1 cellular context compared by ENCODE assay signal in genomic region chr2:12074126-12074883, GRCh38.
TF ChIP-seq lines count a peak whose summit lies in the region.

No MANE protein-coding gene starts in this region.

TF ChIP-seq in K562, 482 proteins besides CTCF, POLR2A, EP300 and RAD21 (continued from another document and continues in another):
- TF ChIP-seq, protein P1, sequence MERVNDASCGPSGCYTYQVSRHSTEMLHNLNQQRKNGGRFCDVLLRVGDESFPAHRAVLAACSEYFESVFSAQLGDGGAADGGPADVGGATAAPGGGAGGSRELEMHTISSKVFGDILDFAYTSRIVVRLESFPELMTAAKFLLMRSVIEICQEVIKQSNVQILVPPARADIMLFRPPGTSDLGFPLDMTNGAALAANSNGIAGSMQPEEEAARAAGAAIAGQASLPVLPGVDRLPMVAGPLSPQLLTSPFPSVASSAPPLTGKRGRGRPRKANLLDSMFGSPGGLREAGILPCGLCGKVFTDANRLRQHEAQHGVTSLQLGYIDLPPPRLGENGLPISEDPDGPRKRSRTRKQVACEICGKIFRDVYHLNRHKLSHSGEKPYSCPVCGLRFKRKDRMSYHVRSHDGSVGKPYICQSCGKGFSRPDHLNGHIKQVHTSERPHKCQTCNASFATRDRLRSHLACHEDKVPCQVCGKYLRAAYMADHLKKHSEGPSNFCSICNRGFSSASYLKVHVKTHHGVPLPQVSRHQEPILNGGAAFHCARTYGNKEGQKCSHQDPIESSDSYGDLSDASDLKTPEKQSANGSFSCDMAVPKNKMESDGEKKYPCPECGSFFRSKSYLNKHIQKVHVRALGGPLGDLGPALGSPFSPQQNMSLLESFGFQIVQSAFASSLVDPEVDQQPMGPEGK (CRISPR knock-in tag; IDR thresholded peaks at IDR 0.05; ENCODE audit: borderline replicate concordance), result no peak
- TF ChIP-seq, protein P2, sequence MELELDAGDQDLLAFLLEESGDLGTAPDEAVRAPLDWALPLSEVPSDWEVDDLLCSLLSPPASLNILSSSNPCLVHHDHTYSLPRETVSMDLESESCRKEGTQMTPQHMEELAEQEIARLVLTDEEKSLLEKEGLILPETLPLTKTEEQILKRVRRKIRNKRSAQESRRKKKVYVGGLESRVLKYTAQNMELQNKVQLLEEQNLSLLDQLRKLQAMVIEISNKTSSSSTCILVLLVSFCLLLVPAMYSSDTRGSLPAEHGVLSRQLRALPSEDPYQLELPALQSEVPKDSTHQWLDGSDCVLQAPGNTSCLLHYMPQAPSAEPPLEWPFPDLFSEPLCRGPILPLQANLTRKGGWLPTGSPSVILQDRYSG (tag; conservative IDR thresholded peaks at IDR 0.05; ENCODE audit: low read depth), result no peak
- TF ChIP-seq MTA3 (IDR thresholded peaks at IDR 0.05; ENCODE audit: borderline replicate concordance) (peak; percentile 88), PYGO2 (tag; IDR thresholded peaks at IDR 0.05) (peak; percentile 26; the same call in 1 of the 2 replicates), MBD2 (IDR thresholded peaks at IDR 0.05; ENCODE audit: borderline replicate concordance, low read depth) (peak; percentile 76), SNAPC5 (CRISPR knock-in tag; IDR thresholded peaks at IDR 0.05) (no peak), BACH1 (tag; IDR thresholded peaks at IDR 0.05) (0 out of 2 replicates have a peak, but pooled peaks have one; percentile 16), PTTG1 (tag; IDR thresholded peaks at IDR 0.05; ENCODE audit: low read depth) (no peak), CBX3 (IDR thresholded peaks at IDR 0.05; ENCODE audit: borderline replicate concordance in 1 of 2, low read length in 2 of 2) (peak in 1 of 2 experiments; percentile 28; a peak in 1 of 3 replicates), KDM4B (IDR thresholded peaks at IDR 0.05; ENCODE audit: borderline replicate concordance in 2 of 2, low read depth in 1 of 2) (no peak), CEBPG (CRISPR knock-in tag; IDR thresholded peaks at IDR 0.05) (no peak), CEBPG (tag; conservative IDR thresholded peaks at IDR 0.05 in 1 of 2, IDR thresholded peaks at IDR 0.05 in 1 of 2) (no peak; a peak in 1 of 4 replicates), ZNF408 (CRISPR knock-in tag; IDR thresholded peaks at IDR 0.05; ENCODE audit: low read depth) (no peak), JUN (IDR thresholded peaks at IDR 0.05; ENCODE audit: borderline replicate concordance, low read depth, low read length) (peak; percentile 87), JUN (CRISPR knock-in tag; IDR thresholded peaks at IDR 0.05; ENCODE audit: borderline replicate concordance) (no peak), ZNF766 (CRISPR knock-in tag; conservative IDR thresholded peaks at IDR 0.05) (peak; percentile 87), CLOCK (CRISPR knock-in tag; IDR thresholded peaks at IDR 0.05; ENCODE audit: borderline replicate concordance) (0 out of 2 replicates have a peak, but pooled peaks have one; percentile 42), ZNF23 (CRISPR knock-in tag; IDR thresholded peaks at IDR 0.05) (no peak), NR2C2 (CRISPR knock-in tag; IDR thresholded peaks at IDR 0.05) (no peak), NR2C2 (tag; IDR thresholded peaks at IDR 0.05) (peak; percentile 73), RFX1 (IDR thresholded peaks at IDR 0.05) (no peak), EHMT2 (IDR thresholded peaks at IDR 0.05) (no peak), MECOM (CRISPR knock-in tag; IDR thresholded peaks at IDR 0.05) (peak; percentile 28; the same call in 1 of the 2 replicates), SMARCA4 (IDR thresholded peaks at IDR 0.05) (peak; percentile 95), HMG20B (CRISPR knock-in tag; IDR thresholded peaks at IDR 0.05) (no peak), TCF7L2 (IDR thresholded peaks at IDR 0.05; ENCODE audit: low read depth, low read length) (no peak; the same call in 1 of the 2 replicates), MYC (IDR thresholded peaks at IDR 0.05; ENCODE audit: low read depth, low read length) (peak; percentile 80), MYC (CRISPR knock-in tag; IDR thresholded peaks at IDR 0.05; ENCODE audit: borderline replicate concordance, low read depth) (no peak), FOSL1 (tag; conservative IDR thresholded peaks at IDR 0.05) (peak; percentile 92)
- TF ChIP-seq, protein P3, sequence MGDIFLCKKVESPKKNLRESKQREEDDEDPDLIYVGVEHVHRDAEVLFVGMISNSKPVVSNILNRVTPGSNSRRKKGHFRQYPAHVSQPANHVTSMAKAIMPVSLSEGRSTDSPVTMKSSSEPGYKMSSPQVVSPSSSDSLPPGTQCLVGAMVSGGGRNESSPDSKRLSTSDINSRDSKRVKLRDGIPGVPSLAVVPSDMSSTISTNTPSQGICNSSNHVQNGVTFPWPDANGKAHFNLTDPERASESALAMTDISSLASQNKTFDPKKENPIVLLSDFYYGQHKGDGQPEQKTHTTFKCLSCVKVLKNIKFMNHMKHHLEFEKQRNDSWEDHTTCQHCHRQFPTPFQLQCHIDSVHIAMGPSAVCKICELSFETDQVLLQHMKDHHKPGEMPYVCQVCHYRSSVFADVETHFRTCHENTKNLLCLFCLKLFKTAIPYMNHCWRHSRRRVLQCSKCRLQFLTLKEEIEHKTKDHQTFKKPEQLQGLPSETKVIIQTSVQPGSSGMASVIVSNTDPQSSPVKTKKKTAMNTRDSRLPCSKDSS (IDR thresholded peaks at IDR 0.05; ENCODE audit: low read depth, partially characterized antibody), result no peak
- TF ChIP-seq, protein P4, sequence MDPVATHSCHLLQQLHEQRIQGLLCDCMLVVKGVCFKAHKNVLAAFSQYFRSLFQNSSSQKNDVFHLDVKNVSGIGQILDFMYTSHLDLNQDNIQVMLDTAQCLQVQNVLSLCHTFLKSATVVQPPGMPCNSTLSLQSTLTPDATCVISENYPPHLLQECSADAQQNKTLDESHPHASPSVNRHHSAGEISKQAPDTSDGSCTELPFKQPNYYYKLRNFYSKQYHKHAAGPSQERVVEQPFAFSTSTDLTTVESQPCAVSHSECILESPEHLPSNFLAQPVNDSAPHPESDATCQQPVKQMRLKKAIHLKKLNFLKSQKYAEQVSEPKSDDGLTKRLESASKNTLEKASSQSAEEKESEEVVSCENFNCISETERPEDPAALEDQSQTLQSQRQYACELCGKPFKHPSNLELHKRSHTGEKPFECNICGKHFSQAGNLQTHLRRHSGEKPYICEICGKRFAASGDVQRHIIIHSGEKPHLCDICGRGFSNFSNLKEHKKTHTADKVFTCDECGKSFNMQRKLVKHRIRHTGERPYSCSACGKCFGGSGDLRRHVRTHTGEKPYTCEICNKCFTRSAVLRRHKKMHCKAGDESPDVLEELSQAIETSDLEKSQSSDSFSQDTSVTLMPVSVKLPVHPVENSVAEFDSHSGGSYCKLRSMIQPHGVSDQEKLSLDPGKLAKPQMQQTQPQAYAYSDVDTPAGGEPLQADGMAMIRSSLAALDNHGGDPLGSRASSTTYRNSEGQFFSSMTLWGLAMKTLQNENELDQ (CRISPR knock-in tag; IDR thresholded peaks at IDR 0.05; ENCODE audit: borderline replicate concordance), result no peak
- TF ChIP-seq, protein P5, sequence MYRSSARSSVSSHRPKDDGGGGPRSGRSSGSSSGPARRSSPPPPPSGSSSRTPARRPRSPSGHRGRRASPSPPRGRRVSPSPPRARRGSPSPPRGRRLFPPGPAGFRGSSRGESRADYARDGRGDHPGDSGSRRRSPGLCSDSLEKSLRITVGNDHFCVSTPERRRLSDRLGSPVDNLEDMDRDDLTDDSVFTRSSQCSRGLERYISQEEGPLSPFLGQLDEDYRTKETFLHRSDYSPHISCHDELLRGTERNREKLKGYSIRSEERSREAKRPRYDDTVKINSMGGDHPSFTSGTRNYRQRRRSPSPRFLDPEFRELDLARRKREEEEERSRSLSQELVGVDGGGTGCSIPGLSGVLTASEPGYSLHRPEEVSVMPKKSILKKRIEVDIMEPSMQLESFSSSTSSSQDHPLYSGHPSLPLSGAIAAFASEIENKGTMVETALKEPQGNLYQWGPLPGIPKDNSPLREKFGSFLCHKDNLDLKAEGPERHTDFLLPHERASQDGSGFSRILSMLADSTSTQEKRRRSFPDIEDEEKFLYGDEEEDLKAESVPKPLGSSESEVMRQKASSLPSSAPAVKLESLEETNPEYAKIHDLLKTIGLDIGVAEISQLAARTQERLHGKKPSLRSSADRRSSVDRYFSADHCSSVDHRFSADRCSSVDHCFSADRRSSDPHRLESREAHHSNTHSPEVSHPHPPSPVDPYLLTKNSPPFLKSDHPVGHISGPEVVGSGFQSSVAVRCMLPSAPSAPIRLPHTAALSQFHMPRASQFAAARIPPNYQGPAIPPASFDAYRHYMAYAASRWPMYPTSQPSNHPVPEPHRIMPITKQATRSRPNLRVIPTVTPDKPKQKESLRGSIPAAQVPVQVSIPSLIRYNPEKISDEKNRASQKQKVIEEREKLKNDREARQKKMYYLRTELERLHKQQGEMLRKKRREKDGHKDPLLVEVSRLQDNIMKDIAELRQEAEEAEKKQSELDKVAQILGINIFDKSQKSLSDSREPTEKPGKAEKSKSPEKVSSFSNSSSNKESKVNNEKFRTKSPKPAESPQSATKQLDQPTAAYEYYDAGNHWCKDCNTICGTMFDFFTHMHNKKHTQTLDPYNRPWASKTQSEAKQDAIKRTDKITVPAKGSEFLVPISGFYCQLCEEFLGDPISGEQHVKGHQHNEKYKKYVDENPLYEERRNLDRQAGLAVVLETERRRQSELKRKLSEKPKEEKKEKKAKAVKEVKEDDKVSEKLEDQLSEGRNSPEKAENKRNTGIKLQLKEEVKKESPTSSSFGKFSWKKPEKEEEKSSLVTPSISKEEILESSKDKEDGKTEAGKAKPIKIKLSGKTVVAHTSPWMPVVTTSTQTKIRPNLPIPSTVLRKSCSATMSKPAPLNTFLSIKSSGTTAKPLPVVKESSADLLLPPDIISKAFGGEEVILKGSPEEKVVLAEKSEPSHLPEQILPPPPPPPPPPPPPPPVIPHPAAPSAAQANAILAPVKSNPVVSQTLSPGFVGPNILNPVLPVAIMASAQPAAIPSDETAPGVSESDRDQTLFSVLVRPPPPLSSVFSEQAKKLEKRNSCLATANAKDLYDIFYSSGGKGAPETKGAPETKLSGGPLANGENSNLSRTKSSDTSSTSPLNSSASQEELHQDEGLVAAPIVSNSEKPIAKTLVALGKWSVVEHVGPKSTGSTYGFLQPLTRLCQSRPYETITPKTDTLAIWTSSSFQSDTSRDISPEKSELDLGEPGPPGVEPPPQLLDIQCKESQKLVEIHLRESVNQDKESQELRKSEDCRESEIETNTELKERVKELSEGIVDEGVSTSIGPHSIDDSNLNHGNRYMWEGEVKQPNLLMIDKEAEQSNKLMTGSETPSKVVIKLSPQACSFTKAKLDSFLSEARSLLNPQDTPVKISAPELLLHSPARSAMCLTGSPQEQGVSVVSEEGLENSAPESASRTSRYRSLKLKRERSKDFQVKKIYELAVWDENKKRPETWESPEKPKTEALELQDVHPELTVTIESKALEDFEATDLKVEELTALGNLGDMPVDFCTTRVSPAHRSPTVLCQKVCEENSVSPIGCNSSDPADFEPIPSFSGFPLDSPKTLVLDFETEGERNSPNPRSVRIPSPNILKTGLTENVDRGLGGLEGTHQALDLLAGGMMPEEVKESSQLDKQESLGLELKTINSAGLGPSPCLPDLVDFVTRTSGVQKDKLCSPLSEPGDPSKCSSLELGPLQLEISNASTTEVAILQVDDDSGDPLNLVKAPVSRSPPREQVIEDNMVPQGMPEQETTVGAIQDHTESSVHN (IDR thresholded peaks at IDR 0.05; ENCODE audit: borderline replicate concordance in 1 of 2, low read depth in 1 of 2), result peak in 1 of 2 experiments; percentile 92; a peak in 2 of 4 replicates
- TF ChIP-seq, protein P6, sequence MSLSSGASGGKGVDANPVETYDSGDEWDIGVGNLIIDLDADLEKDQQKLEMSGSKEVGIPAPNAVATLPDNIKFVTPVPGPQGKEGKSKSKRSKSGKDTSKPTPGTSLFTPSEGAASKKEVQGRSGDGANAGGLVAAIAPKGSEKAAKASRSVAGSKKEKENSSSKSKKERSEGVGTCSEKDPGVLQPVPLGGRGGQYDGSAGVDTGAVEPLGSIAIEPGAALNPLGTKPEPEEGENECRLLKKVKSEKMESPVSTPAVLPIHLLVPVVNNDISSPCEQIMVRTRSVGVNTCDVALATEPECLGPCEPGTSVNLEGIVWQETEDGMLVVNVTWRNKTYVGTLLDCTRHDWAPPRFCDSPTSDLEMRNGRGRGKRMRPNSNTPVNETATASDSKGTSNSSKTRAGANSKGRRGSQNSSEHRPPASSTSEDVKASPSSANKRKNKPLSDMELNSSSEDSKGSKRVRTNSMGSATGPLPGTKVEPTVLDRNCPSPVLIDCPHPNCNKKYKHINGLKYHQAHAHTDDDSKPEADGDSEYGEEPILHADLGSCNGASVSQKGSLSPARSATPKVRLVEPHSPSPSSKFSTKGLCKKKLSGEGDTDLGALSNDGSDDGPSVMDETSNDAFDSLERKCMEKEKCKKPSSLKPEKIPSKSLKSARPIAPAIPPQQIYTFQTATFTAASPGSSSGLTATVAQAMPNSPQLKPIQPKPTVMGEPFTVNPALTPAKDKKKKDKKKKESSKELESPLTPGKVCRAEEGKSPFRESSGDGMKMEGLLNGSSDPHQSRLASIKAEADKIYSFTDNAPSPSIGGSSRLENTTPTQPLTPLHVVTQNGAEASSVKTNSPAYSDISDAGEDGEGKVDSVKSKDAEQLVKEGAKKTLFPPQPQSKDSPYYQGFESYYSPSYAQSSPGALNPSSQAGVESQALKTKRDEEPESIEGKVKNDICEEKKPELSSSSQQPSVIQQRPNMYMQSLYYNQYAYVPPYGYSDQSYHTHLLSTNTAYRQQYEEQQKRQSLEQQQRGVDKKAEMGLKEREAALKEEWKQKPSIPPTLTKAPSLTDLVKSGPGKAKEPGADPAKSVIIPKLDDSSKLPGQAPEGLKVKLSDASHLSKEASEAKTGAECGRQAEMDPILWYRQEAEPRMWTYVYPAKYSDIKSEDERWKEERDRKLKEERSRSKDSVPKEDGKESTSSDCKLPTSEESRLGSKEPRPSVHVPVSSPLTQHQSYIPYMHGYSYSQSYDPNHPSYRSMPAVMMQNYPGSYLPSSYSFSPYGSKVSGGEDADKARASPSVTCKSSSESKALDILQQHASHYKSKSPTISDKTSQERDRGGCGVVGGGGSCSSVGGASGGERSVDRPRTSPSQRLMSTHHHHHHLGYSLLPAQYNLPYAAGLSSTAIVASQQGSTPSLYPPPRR (CRISPR knock-in tag; IDR thresholded peaks at IDR 0.05; ENCODE audit: borderline replicate concordance), result 0 out of 2 replicates have a peak, but pooled peaks have one; percentile 29
